10 cellular contexts compared by ENCODE assay signal in the genomic region with DNA sequence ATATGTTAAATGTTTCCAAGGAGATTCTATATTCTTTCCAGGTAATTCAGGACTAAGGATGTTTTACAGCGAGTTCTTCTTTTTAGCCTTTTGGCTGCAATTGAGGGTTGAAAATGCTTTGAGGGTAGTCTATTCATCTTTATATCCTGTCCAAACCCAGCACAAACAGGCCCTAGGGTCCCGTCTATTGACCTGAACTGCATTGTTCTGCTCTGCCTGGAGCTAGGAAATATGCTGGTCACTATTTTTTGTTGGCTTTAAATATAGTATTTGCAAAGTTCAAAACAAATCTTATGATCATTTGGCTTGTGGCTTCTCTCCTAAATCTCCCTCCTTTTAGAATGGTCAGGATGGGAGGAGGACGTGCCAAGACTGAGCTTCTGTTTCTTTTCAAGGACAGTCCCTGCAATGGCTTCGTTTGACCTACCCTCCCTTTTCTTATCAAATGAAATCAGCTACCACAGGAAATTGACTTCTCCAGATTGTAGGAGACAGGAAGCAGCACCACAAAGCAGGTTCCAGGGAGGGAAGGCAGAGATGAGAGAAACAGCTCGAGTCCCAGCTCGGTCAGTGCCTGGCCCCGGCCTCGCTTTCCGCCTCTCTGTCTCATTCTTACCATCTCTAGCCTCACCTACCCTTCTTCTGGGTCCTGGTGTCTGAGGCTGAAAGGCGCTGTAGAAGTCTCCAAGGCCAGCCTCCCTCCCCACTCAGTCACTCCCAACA. TPM values are rescaled to one million over a fixed set of nuclear protein-coding genes. Genes with fewer than 3 reads are reported as not detected.
DNase-seq lines count a peak whose midpoint lies in the region; ATAC-seq, FAIRE-seq and TF ChIP-seq lines count a peak whose summit lies in the region.
"Had no signal": no experiment of that assay in that cellular context is flagged by ENCODE, and none has a peak within 500 bp of the region (broad histone marks: within the 10 kb centered on the region; RNA-seq: fewer than 3 reads in every experiment).

No MANE protein-coding gene starts in this region.

- H3K27ac ChIP-seq in trophoblast cell (ENCODE audit: low read depth, low read length) = no peak overlapping the region
- H3K27ac ChIP-seq: SJSA1 had no signal

- no peak overlapping the region for H3K9ac ChIP-seq in trophoblast cell (ENCODE audit: low read length)

- no peak overlapping the region for H3K14ac ChIP-seq in trophoblast cell (ENCODE audit: low read length)

- no peak overlapping the region for H3K4me3 ChIP-seq in trophoblast cell (ENCODE audit: low read depth, low read length)
- H3K4me3 ChIP-seq: HAP-1, SJSA1 had no signal

- no peak overlapping the region for H2BK5ac ChIP-seq in trophoblast cell (ENCODE audit: low read depth, low read length, poor library complexity)

- no peak overlapping the region for H4K12ac ChIP-seq in trophoblast cell (ENCODE audit: low read depth, low read length)

- no peaks in the 10 kb centered on the region for H3K27me3 ChIP-seq in trophoblast cell (ENCODE audit: insufficient read depth, low read length)

- H2BK12ac ChIP-seq in trophoblast cell (ENCODE audit: low read length) = no peak overlapping the region

- no peak overlapping the region for H3K4ac ChIP-seq in trophoblast cell (ENCODE audit: low read depth, low read length)

- no peaks in the 10 kb centered on the region for H3K79me1 ChIP-seq in trophoblast cell (ENCODE audit: low read length)

- H2AK5ac ChIP-seq in trophoblast cell (ENCODE audit: low read length) = no peak overlapping the region

- no peak overlapping the region for H4K8ac ChIP-seq in trophoblast cell (ENCODE audit: low read depth, low read length)

- no peaks in the 10 kb centered on the region for H3K79me2 ChIP-seq in trophoblast cell (ENCODE audit: control insufficient read depth, insufficient read depth, low read length, poor library complexity)

- H3K18ac ChIP-seq in trophoblast cell (ENCODE audit: low read length) = no peak overlapping the region

- H2AFZ ChIP-seq in trophoblast cell (ENCODE audit: insufficient read depth, low read length, poor library complexity) = peak overlapping the region; percentile 11

- H3K4me2 ChIP-seq in trophoblast cell (ENCODE audit: low read length) = no peak overlapping the region

- H4K91ac ChIP-seq in trophoblast cell (ENCODE audit: low read depth, low read length) = no peak overlapping the region

- DNase-seq in H54 (ENCODE audit: insufficient read length, low spot score) (no peak), SK-N-DZ (ENCODE audit: low spot score) (peak; percentile 82), erythroblast (lab: John Stamatoyannopoulos, UW) (peak; percentile 22 to 26), trophoblast cell (no peak), inferior parietal cortex (ENCODE audit: extremely low spot score) (no peak)

- no peak for TF ChIP-seq POLR2A in H54 (IDR thresholded peaks at IDR 0.05; ENCODE audit: low read depth, low read length)
- peak; percentile 35 for TF ChIP-seq POLR2A in erythroblast (IDR thresholded peaks at IDR 0.05; ENCODE audit: low read length)

- FAIRE-seq in H54 (lab: Jason Lieb, UNC) = peak; percentile 27

- H3K36me3 ChIP-seq in trophoblast cell (ENCODE audit: control insufficient read depth in 1 of 2, insufficient read depth in 2 of 2, low read length in 2 of 2) = no peaks in the 10 kb centered on the region
- H3K36me3 ChIP-seq: HAP-1, SJSA1 had no signal

- H2BK120ac ChIP-seq in trophoblast cell (ENCODE audit: insufficient read depth, low read length, poor library complexity) = peak overlapping the region; percentile 16

- ATAC-seq in HG02623 (IDR thresholded peaks at IDR 0.05; ENCODE audit: unreplicated experiment) = no peak
- ATAC-seq in GM18498 (IDR thresholded peaks at IDR 0.05; ENCODE audit: unreplicated experiment) = no peak
- no peak for ATAC-seq in HG03280 (IDR thresholded peaks at IDR 0.05; ENCODE audit: unreplicated experiment)

- no peak overlapping the region for H3K23ac ChIP-seq in trophoblast cell (ENCODE audit: low read length)

- H3K9me3 ChIP-seq in trophoblast cell (ENCODE audit: insufficient read depth, low read depth, low read length) = no peaks in the 10 kb centered on the region
- H3K9me3 ChIP-seq: HAP-1, SJSA1 had no signal

- WGBS in trophoblast cell (ENCODE audit: extremely low coverage, insufficient coverage, insufficient read length) = no CpG with 5 or more reads among the region's 10 CpGs

- H3K4me1 ChIP-seq in trophoblast cell (ENCODE audit: control insufficient read depth in 1 of 2, insufficient read depth in 2 of 2, low read length in 2 of 2) = peaks cover 6 to 7% of the 10 kb centered on the region in 2 experiments
- H3K4me1 ChIP-seq: HAP-1, SJSA1 had no signal

RNA-seq across cellular contexts. Expression of a gene that starts 27.6 kb away (rescaled TPM):
- 0.59 and 1.5 TPM in 2 replicates for polyA plus RNA-seq in SK-N-DZ (2014; cell fraction: cytosol; rRNA removed)
- polyA plus RNA-seq in SK-N-DZ (2014; cell fraction: nucleus; rRNA removed) = 0.28 and 1.2 TPM in 2 replicates
- polyA plus RNA-seq in trophoblast cell (2013) = 0.01 TPM in 1 of 2 replicates, not detected in the other

RNA-seq across cellular contexts. Expression of a gene that starts 43.5 kb away (rescaled TPM):
- polyA plus RNA-seq in SK-N-DZ (2014; cell fraction: cytosol; rRNA removed) = 26.5 and 30.4 TPM in 2 replicates
- polyA plus RNA-seq in SK-N-DZ (2014; cell fraction: nucleus; rRNA removed) = 10.2 and 11.2 TPM in 2 replicates
- polyA plus RNA-seq in trophoblast cell (2013) = 7.7 TPM in 2 replicates

RNA-seq across cellular contexts. Expression of a gene that starts 43.6 kb away (rescaled TPM):
- polyA plus RNA-seq in SK-N-DZ (2014; cell fraction: cytosol; rRNA removed) = 8.2 and 14.3 TPM in 2 replicates
- 8.5 and 11.8 TPM in 2 replicates for polyA plus RNA-seq in SK-N-DZ (2014; cell fraction: nucleus; rRNA removed)
- 9.9 and 10.6 TPM in 2 replicates for polyA plus RNA-seq in trophoblast cell (2013)

Comparison
In these comparisons a context has a peak if more than half of its experiments do, and no peak if none do; other contexts are left out.
1. DNase-seq: peak in SK-N-DZ (single experiment) and erythroblast (2 of 2); none in H54 (single experiment), trophoblast cell (0 of 2) and inferior parietal cortex (single experiment).